ENCODE assay signal across 25 cellular contexts in genomic region chr2:135909976-135910375, GRCh38. TPM values are rescaled to one million over a fixed set of nuclear protein-coding genes. Genes with fewer than 3 reads are reported as not detected.
DNase-seq lines count a peak whose midpoint lies in the region; ATAC-seq and TF ChIP-seq lines count a peak whose summit lies in the region.
"Had no signal": no experiment of that assay in that cellular context is flagged by ENCODE, and none has a peak within 500 bp of the region (broad histone marks: within the 10 kb centered on the region; RNA-seq: fewer than 3 reads in every experiment).

No MANE protein-coding gene starts in this region.

- intact Hi-C loops in body of pancreas (cut with DNase I), result loop anchor here (10.0 kb wide), 1 partner anchor 475 kb away; no protein-coding TSS in a partner anchor

- H3K27me3 Mint-ChIP-seq in activated T-helper 17 cell treated with anti-CD3 and anti-CD28 coated beads, Interleukin-2, amount 50 U/mL, for 72 hours, result no peaks in the 10 kb centered on the region
- H3K27me3 Mint-ChIP-seq in H9 (ENCODE audit: low read depth), result no peaks in the 10 kb centered on the region
- H3K27me3 Mint-ChIP-seq: CD4-positive, alpha-beta T cell had no signal

- H4K20me1 ChIP-seq in H9 (ENCODE audit: control insufficient read depth, insufficient read depth, insufficient read length), result no peaks in the 10 kb centered on the region

- TF ChIP-seq POLR2A in body of pancreas (IDR thresholded peaks at IDR 0.05), result no peak

- H3K4me1 ChIP-seq in H9 (ENCODE audit: insufficient read depth, low read length), result no peaks in the 10 kb centered on the region
- H3K4me1 ChIP-seq in body of pancreas, result no peaks in the 10 kb centered on the region
- H3K4me1 ChIP-seq: psoas muscle, transverse colon had no signal

- peak overlapping the region; percentile 31 for H3K27ac Mint-ChIP-seq in activated T-helper 17 cell treated with anti-CD3 and anti-CD28 coated beads, Interleukin-2, amount 50 U/mL, for 72 hours
- H3K27ac Mint-ChIP-seq in H9, result no peak overlapping the region
- H3K27ac Mint-ChIP-seq: CD4-positive, alpha-beta T cell had no signal

- H3K27me3 ChIP-seq in H9 (ENCODE audit: insufficient read depth, low read length) (no peaks in the 10 kb centered on the region), body of pancreas (no peaks in the 10 kb centered on the region)
- H3K27me3 ChIP-seq: dorsolateral prefrontal cortex, neutrophil, transverse colon had no signal

- no peak overlapping the region for H3K9ac ChIP-seq in H9 (ENCODE audit: extremely low read depth, insufficient read length, low read length)

- H3K23me2 ChIP-seq in H9 (ENCODE audit: insufficient read length, low read depth, low read length, poor library complexity, severe bottlenecking), result no peaks in the 10 kb centered on the region

- no peak overlapping the region for H4K91ac ChIP-seq in H9 (ENCODE audit: insufficient read length, low read depth, low read length)

- no peak overlapping the region for H3K18ac ChIP-seq in H9 (ENCODE audit: insufficient read length, low read depth, low read length)

- DNase-seq in AG04449 (ENCODE audit: low read depth, low spot score), result peak; percentile 12
- DNase-seq in EL, result peak; percentile 27
- DNase-seq in fibroblast of gingiva (ENCODE audit: low read depth), result peak; percentile 62
- no peak for DNase-seq in H9
- DNase-seq in body of pancreas, result no peak
- DNase-seq in superior temporal gyrus (ENCODE audit: extremely low spot score), result no peak
- DNase-seq: activated CD4-positive, alpha-beta T cell treated with anti-CD3 and anti-CD28 coated beads for 4 hours; activated gamma-delta T cell; CD4-positive, alpha-beta T cell; dorsolateral prefrontal cortex; foreskin melanocyte; KG1; mesendoderm; MM.1S; NCI-H1694; NCI-H2171 treated with DMSO at 0.1 percent for 48 hours; NCI-H524 treated with DMSO at 0.1 percent for 48 hours; NK-92 treated with Interleukin-12 subunit alpha and Interleukin-12 subunit beta, amount 100 ng/mL, for 24 hours; psoas muscle; stimulated activated CD8-positive, alpha-beta memory T cell treated with anti-CD3 and anti-CD28 coated beads, Interleukin-4, amount 100 ng/mL, for 48 hours; T-helper 1 cell; transverse colon had no signal

- no peak overlapping the region for H3K4me3 Mint-ChIP-seq in activated T-helper 17 cell treated with anti-CD3 and anti-CD28 coated beads, Interleukin-2, amount 50 U/mL, for 72 hours
- H3K4me3 Mint-ChIP-seq in H9, result no peak overlapping the region
- H3K4me3 Mint-ChIP-seq: CD4-positive, alpha-beta T cell had no signal

- H2BK12ac ChIP-seq in H9 (ENCODE audit: insufficient read length, low read depth, low read length), result no peak overlapping the region

- ATAC-seq in activated T-helper 17 cell treated with anti-CD3 and anti-CD28 coated beads, Interleukin-2, amount 50 U/mL, for 72 hours (replicated peaks), result no peak
- no peak for ATAC-seq in GM21528 (IDR thresholded peaks at IDR 0.05; ENCODE audit: low FRiP score, unreplicated experiment)
- ATAC-seq in body of pancreas, result no peak
- ATAC-seq: psoas muscle had no signal

- no peak overlapping the region for H4K5ac ChIP-seq in H9 (ENCODE audit: insufficient read length, low read depth, low read length)

- no peak overlapping the region for H3K4me2 ChIP-seq in H9 (ENCODE audit: insufficient read depth, insufficient read length, low read length)

- H2BK20ac ChIP-seq in H9 (ENCODE audit: low read depth, low read length, poor library complexity, severe bottlenecking), result no peak overlapping the region

- no peak overlapping the region for H3K23ac ChIP-seq in H9 (ENCODE audit: insufficient read length, low read depth, low read length)

- H3K27ac ChIP-seq in H9 (ENCODE audit: insufficient read length, low read depth, low read length) (no peak overlapping the region), body of pancreas (no peak overlapping the region)
- H3K27ac ChIP-seq: dorsolateral prefrontal cortex, neutrophil, psoas muscle, transverse colon had no signal

- H2BK15ac ChIP-seq in H9 (ENCODE audit: low read depth, low read length), result no peak overlapping the region

- H3K14ac ChIP-seq in H9 (ENCODE audit: insufficient read depth, low read length), result no peak overlapping the region

- H3K79me2 ChIP-seq in H9 (ENCODE audit: insufficient read depth, low read length), result no peaks in the 10 kb centered on the region

- TF ChIP-seq CTCF in AG04449 (IDR thresholded peaks at IDR 0.05; ENCODE audit: insufficient read depth, low read length, missing control alignments) (no peak), H9 (conservative IDR thresholded peaks at IDR 0.05) (no peak), body of pancreas (IDR thresholded peaks at IDR 0.05) (no peak)

- H2AK5ac ChIP-seq in H9 (ENCODE audit: insufficient read length, low read length), result no peak overlapping the region

- H3T11ph ChIP-seq in H9 (ENCODE audit: low read length), result no peak overlapping the region

- H3K4me1 Mint-ChIP-seq in activated T-helper 17 cell treated with anti-CD3 and anti-CD28 coated beads, Interleukin-2, amount 50 U/mL, for 72 hours, result no peaks in the 10 kb centered on the region
- no peaks in the 10 kb centered on the region for H3K4me1 Mint-ChIP-seq in H9

- H3K9me3 ChIP-seq in H9 (ENCODE audit: control insufficient read depth, low read depth, low read length), result no peaks in the 10 kb centered on the region
- H3K9me3 ChIP-seq in body of pancreas, result no peaks in the 10 kb centered on the region
- H3K9me3 ChIP-seq: neutrophil, psoas muscle, transverse colon had no signal

- peaks cover 98% of the 10 kb centered on the region for H3K36me3 Mint-ChIP-seq in activated T-helper 17 cell treated with anti-CD3 and anti-CD28 coated beads, Interleukin-2, amount 50 U/mL, for 72 hours (ENCODE audit: low read depth)
- H3K36me3 Mint-ChIP-seq in H9 (ENCODE audit: insufficient read depth in 1 of 3, low read depth in 3 of 3), result peaks cover 11 to 59% (median 56%) of the 10 kb centered on the region in 3 experiments; a peak in 6 of 7 replicates

- H3K56ac ChIP-seq in H9 (ENCODE audit: insufficient read length, low read depth, low read length), result no peak overlapping the region

- no peaks in the 10 kb centered on the region for H3K9me3 Mint-ChIP-seq in activated T-helper 17 cell treated with anti-CD3 and anti-CD28 coated beads, Interleukin-2, amount 50 U/mL, for 72 hours
- no peaks in the 10 kb centered on the region for H3K9me3 Mint-ChIP-seq in H9
- H3K9me3 Mint-ChIP-seq: CD4-positive, alpha-beta T cell had no signal

- H3K4ac ChIP-seq in H9 (ENCODE audit: low read depth, low read length), result no peak overlapping the region

- POLR2A ChIA-PET in AG04449 (lab: Yijun Ruan, JAX), result no interaction called here

- no peaks in the 10 kb centered on the region for H3K79me1 ChIP-seq in H9 (ENCODE audit: insufficient read depth, low read depth, low read length, poor library complexity, severe bottlenecking)

- CTCF ChIA-PET in AG04449 (lab: Yijun Ruan, JAX), result interaction anchor here (1.6 kb wide), 1 partner anchor 9 kb away, joined by 5 read pairs; no protein-coding TSS in a partner anchor

- H2BK120ac ChIP-seq in H9 (ENCODE audit: low read depth, low read length, poor library complexity, severe bottlenecking), result no peak overlapping the region

- no peak overlapping the region for H2AFZ ChIP-seq in H9 (ENCODE audit: low read length)

- H4K8ac ChIP-seq in H9 (replicated peaks; ENCODE audit: insufficient read length, low read depth, low read length), result no peak overlapping the region

- no peak overlapping the region for H3K4me3 ChIP-seq in AG04449 (ENCODE audit: low read depth, low read length)
- no peak overlapping the region for H3K4me3 ChIP-seq in body of pancreas
- H3K4me3 ChIP-seq: dorsolateral prefrontal cortex, psoas muscle, transverse colon had no signal

- H2BK5ac ChIP-seq in H9 (ENCODE audit: insufficient read length, low read length), result no peak overlapping the region

- peaks cover 3 to 9% of the 10 kb centered on the region in 2 donors for H3K36me3 ChIP-seq in body of pancreas (replicated peaks in 1 of 2; ENCODE audit: insufficient read depth in 1 of 2, low read depth in 2 of 2)

RNA-seq across cellular contexts. Expression of gene MCM6, which starts 33.7 kb away (rescaled TPM):
- total RNA-seq in activated T-helper 17 cell treated with anti-CD3 and anti-CD28 coated beads, Interleukin-2, amount 50 U/mL, for 72 hours, result 100 to 1,000 TPM; 163 to 245 TPM
- total RNA-seq in H9 (2021) (112 and 113 TPM in 2 replicates), body of pancreas (1 to 10 TPM; 1.0 to 4.9 TPM)

Comparison
In these comparisons a context has a peak if more than half of its experiments do, and no peak if none do; other contexts are left out.
1. DNase-seq: peak in AG04449 (single experiment), EL (single experiment) and fibroblast of gingiva (single experiment); none in H9 (single experiment), body of pancreas (0 of 4) and superior temporal gyrus (single experiment).
2. RNA of gene MCM6, which starts 33.7 kb away (total RNA-seq): 163 to 245 TPM in activated T-helper 17 cell treated with anti-CD3 and anti-CD28 coated beads, Interleukin-2, amount 50 U/mL, for 72 hours and 112 to 113 TPM in H9; 1.0 to 4.9 TPM in body of pancreas; every median in the first group is over 10 times any median in the second.